8 cellular contexts compared by ENCODE assay signal in genomic region chr7:1044189-1045037, GRCh38. TPM values are rescaled to one million over a fixed set of nuclear protein-coding genes. Genes with fewer than 3 reads are reported as not detected.
DNase-seq lines count a peak whose midpoint lies in the region; ATAC-seq and TF ChIP-seq lines count a peak whose summit lies in the region.

A gene with protein sequence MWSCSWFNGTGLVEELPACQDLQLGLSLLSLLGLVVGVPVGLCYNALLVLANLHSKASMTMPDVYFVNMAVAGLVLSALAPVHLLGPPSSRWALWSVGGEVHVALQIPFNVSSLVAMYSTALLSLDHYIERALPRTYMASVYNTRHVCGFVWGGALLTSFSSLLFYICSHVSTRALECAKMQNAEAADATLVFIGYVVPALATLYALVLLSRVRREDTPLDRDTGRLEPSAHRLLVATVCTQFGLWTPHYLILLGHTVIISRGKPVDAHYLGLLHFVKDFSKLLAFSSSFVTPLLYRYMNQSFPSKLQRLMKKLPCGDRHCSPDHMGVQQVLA (plus strand): TSS chr7:1044546. CDS start chr7:1057516, 12,970 bp downstream.

- H3K9me3 Mint-ChIP-seq in CD4-positive, CD25-positive, alpha-beta regulatory T cell: peaks cover 0 to 2% (median 0%) of the 10 kb centered on the region in 7 donors

- H3K27ac Mint-ChIP-seq in CD4-positive, CD25-positive, alpha-beta regulatory T cell: peak within 1 kb of the TSS; percentile 64 to 85 (median 68)

- TF ChIP-seq CTCF in lower leg skin (IDR thresholded peaks at IDR 0.05): peak in 1 of 3 donors; percentile 24

- ATAC-seq in CD4-positive, CD25-positive, alpha-beta regulatory T cell (ENCODE audit: low read depth in 2 of 2): peak; percentile 91
- ATAC-seq in GM19351 (IDR thresholded peaks at IDR 0.05; ENCODE audit: unreplicated experiment) (peak; percentile 91), HG03520 (IDR thresholded peaks at IDR 0.05; ENCODE audit: unreplicated experiment) (peak; percentile 83)

- H3K4me1 ChIP-seq in CD4-positive, CD25-positive, alpha-beta regulatory T cell (ENCODE audit: control insufficient read depth, insufficient read depth, low read length, poor library complexity, severe bottlenecking): peaks cover 59% of the 10 kb centered on the region

- peak within 1 kb of the TSS; percentile 92 to 97 (median 94) for H3K4me3 Mint-ChIP-seq in CD4-positive, CD25-positive, alpha-beta regulatory T cell

- H3K27me3 ChIP-seq in CD4-positive, CD25-positive, alpha-beta regulatory T cell (ENCODE audit: control insufficient read depth, insufficient read depth, low read length): no peaks in the 10 kb centered on the region

- H3K27me3 Mint-ChIP-seq in CD4-positive, CD25-positive, alpha-beta regulatory T cell: no peaks in the 10 kb centered on the region

- no peak for TF ChIP-seq POLR2A in lower leg skin (IDR thresholded peaks at IDR 0.05)

- H3K36me3 ChIP-seq in CD4-positive, CD25-positive, alpha-beta regulatory T cell (ENCODE audit: control insufficient read depth, insufficient read depth, low read length): no peaks in the 10 kb centered on the region

- no peaks in the 10 kb centered on the region for H3K9me3 ChIP-seq in CD4-positive, CD25-positive, alpha-beta regulatory T cell (ENCODE audit: control insufficient read depth in 2 of 2, low read length in 2 of 2)

- WGBS in lower leg skin, 2 donors: 0 to 1% methylated on average over 26 to 64 of the region's 74 CpGs

- H3K36me3 Mint-ChIP-seq in CD4-positive, CD25-positive, alpha-beta regulatory T cell: no peaks in the 10 kb centered on the region

- peak; percentile 87 to 90 (median 88) for DNase-seq in CD4-positive, CD25-positive, alpha-beta regulatory T cell
- DNase-seq in NCI-H748 treated with DMSO at 0.1 percent for 48 hours (lab: John Stamatoyannopoulos, UW): peak; percentile 85
- peak; percentile 83 to 91 for DNase-seq in activated CD4-positive, alpha-beta T cell treated with anti-CD3 and anti-CD28 coated beads, Interleukin-2, amount 50 U/mL, for 24 hours (ENCODE audit: low read depth in 1 of 2, low spot score in 1 of 2)
- peak; percentile 96 for DNase-seq in dermis blood vessel endothelial cell
- DNase-seq in lower leg skin (ENCODE audit: low spot score in 2 of 2): peak; percentile 95 to 99
- peak; percentile 87 to 95 for DNase-seq in stimulated activated CD4-positive, alpha-beta T cell treated with anti-CD3 and anti-CD28 coated beads, Interleukin-4, amount 100 ng/mL, for 4 hours

- H3K27ac ChIP-seq in CD4-positive, CD25-positive, alpha-beta regulatory T cell (ENCODE audit: insufficient read depth, low read length, poor library complexity, severe bottlenecking): peak within 1 kb of the TSS; percentile 78

- intact Hi-C loops in lower leg skin (cut with DNase I; ENCODE audit: low total_unique reads): no loop called here

- peaks cover 21 to 66% (median 36%) of the 10 kb centered on the region in 4 donors for H3K4me1 Mint-ChIP-seq in CD4-positive, CD25-positive, alpha-beta regulatory T cell

- peak within 1 kb of the TSS; percentile 82 for H3K4me3 ChIP-seq in CD4-positive, CD25-positive, alpha-beta regulatory T cell (ENCODE audit: low read depth, low read length)
- peak within 1 kb of the TSS; percentile 60 for H3K4me3 ChIP-seq in lower leg skin (ENCODE audit: low read depth, poor library complexity, severe bottlenecking)

RNA-seq across cellular contexts. Expression of the gene that starts here (rescaled TPM):
- total RNA-seq in CD4-positive, CD25-positive, alpha-beta regulatory T cell: 21.5 TPM
- polyA plus RNA-seq in CD4-positive, CD25-positive, alpha-beta regulatory T cell: 10 to 100 TPM; 14.1 to 26.4 (median 19.4) TPM
- total RNA-seq in dermis blood vessel endothelial cell (64.5 and 69.9 TPM in 2 replicates), lower leg skin (10 to 100 TPM; 26.9 to 61.7 (median 39.0) TPM)

Comparison
In these comparisons a context has a peak if more than half of its experiments do, and no peak if none do; other contexts are left out.
1. Peak in every context shown above with its lines: DNase-seq, ATAC-seq, H3K4me3 ChIP-seq and H3K27ac ChIP-seq.